Comparison of ENCODE assay signal across 1 cellular context in genomic region chr5:73233053-73233460, GRCh38.
TF ChIP-seq lines count a peak whose summit lies in the region.

No MANE protein-coding gene starts in this region.

TF ChIP-seq in H1, 55 proteins besides CTCF, POLR2A, EP300 and RAD21 (continued from another document):
- TF ChIP-seq CHD7 (IDR thresholded peaks at IDR 0.05; ENCODE audit: insufficient replicate concordance, low read length) (no peak), NANOG (IDR thresholded peaks at IDR 0.05; ENCODE audit: insufficient read depth, low read depth, low read length, poor library complexity, severe bottlenecking) (no peak), EZH2 (IDR thresholded peaks at IDR 0.05; ENCODE audit: low read depth, low read length, severe bottlenecking) (peak; percentile 78), TCF12 (IDR thresholded peaks at IDR 0.05; ENCODE audit: low read depth, low read length) (no peak), CHD2 (IDR thresholded peaks at IDR 0.05; ENCODE audit: low read length) (no peak), E2F6 (IDR thresholded peaks at IDR 0.05) (0 out of 2 replicates have a peak, but pooled peaks have one; percentile 2)
